In the genomic region with DNA sequence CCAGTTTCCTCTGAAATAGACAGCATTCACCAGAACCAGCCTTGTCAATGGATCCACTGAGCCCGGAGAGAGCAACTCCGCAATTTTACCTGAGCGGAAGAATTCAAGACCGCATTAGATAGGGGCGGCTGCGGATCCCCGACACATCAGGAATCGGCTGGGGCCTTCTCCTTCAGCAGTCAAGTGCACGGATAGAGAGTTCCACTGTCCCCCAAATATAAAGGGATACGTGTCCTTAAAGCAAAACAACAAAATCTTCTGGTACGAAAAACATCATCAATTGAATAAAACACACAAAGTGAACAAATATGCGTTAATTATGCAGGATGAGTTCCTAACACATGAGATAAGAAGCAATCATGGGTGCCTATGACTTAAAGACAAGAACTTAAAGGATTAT, we compare ENCODE assay signal across 12 cellular contexts. TPM values are rescaled to one million over a fixed set of nuclear protein-coding genes. Genes with fewer than 3 reads are reported as not detected.
A peak's percentile ranks its signal among the peaks of the same experiment; 100 is the strongest.
DNase-seq lines count a peak whose midpoint lies in the region; ATAC-seq, FAIRE-seq and TF ChIP-seq lines count a peak whose summit lies in the region.
"Had no signal": no experiment of that assay in that cellular context is flagged by ENCODE, and none has a peak within 500 bp of the region (broad histone marks: within the 10 kb centered on the region; RNA-seq: fewer than 3 reads in every experiment).

No MANE protein-coding gene starts in this region.

- H3K27me3 ChIP-seq in HepG2 (ENCODE audit: control insufficient read depth in 1 of 2, insufficient read depth in 2 of 2, low read length in 2 of 2) (no peaks in the 10 kb centered on the region), right lobe of liver (no peaks in the 10 kb centered on the region), trophoblast cell (ENCODE audit: insufficient read depth, low read length) (no peaks in the 10 kb centered on the region)

- no TSS peak for BruUV-seq in HepG2 (replicated peaks; lab: Mats Ljungman, UMichigan)

- H2AK5ac ChIP-seq in trophoblast cell (ENCODE audit: low read length) = no peak overlapping the region

- H3K4me1 ChIP-seq in HepG2 (ENCODE audit: insufficient read depth, low read length) (peaks cover 34% of the 10 kb centered on the region), right lobe of liver (peaks cover 0 to 24% (median 4%) of the 10 kb centered on the region in 4 donors), trophoblast cell (ENCODE audit: control insufficient read depth in 1 of 2, insufficient read depth in 2 of 2, low read length in 2 of 2) (peaks cover 0 to 2% of the 10 kb centered on the region in 2 experiments)

- H3K9me3 Mint-ChIP-seq in endothelial cell (ENCODE audit: unreplicated experiment) = no peaks in the 10 kb centered on the region
- H3K9me3 Mint-ChIP-seq: naive thymus-derived CD8-positive, alpha-beta T cell had no signal

- no peak overlapping the region for H3K18ac ChIP-seq in trophoblast cell (ENCODE audit: low read length)

- no peaks in the 10 kb centered on the region for H3K9me3 ChIP-seq in HepG2 (ENCODE audit: low read length)
- H3K9me3 ChIP-seq in right lobe of liver = no peaks in the 10 kb centered on the region
- peaks cover 2% of the 10 kb centered on the region for H3K9me3 ChIP-seq in trophoblast cell (ENCODE audit: insufficient read depth, low read depth, low read length)

- no peak for TF ChIP-seq CTCF in HepG2 (CRISPR knock-in tag; IDR thresholded peaks at IDR 0.05)
- TF ChIP-seq CTCF in right lobe of liver (IDR thresholded peaks at IDR 0.05) = no peak
- no peak for TF ChIP-seq CTCF in endothelial cell (IDR thresholded peaks at IDR 0.05; ENCODE audit: unreplicated experiment)

- no peak for TF ChIP-seq EP300 in HepG2 (IDR thresholded peaks at IDR 0.05; ENCODE audit: low read depth in 2 of 2, low read length in 2 of 2)
- no peak for TF ChIP-seq EP300 in HepG2 (CRISPR knock-in tag; IDR thresholded peaks at IDR 0.05; ENCODE audit: borderline replicate concordance)

- peaks cover 2% of the 10 kb centered on the region for H3K27me3 Mint-ChIP-seq in endothelial cell (ENCODE audit: unreplicated experiment)
- H3K27me3 Mint-ChIP-seq: naive thymus-derived CD8-positive, alpha-beta T cell had no signal

- no peak overlapping the region for H2BK12ac ChIP-seq in trophoblast cell (ENCODE audit: low read length)

- H3K4me3 ChIP-seq in HepG2 (replicated peaks in 1 of 3; ENCODE audit: insufficient read depth in 1 of 3, low read depth in 2 of 3, low read length in 3 of 3) (peak overlapping the region in 1 of 3 experiments; percentile 47; a peak in 2 of 6 replicates), right lobe of liver (no peak overlapping the region), trophoblast cell (ENCODE audit: low read depth, low read length) (no peak overlapping the region)
- H3K4me3 ChIP-seq: SK-N-MC had no signal

- H2BK5ac ChIP-seq in trophoblast cell (ENCODE audit: low read depth, low read length, poor library complexity) = no peak overlapping the region

- H2BK120ac ChIP-seq in trophoblast cell (ENCODE audit: insufficient read depth, low read length, poor library complexity) = no peak overlapping the region

- in situ Hi-C loops in HepG2 (cut with HindIII; ENCODE audit: extremely low pct_ligation_motif_present, low pct_unique_long_range_greater_than_20kb) = loop anchor here (5.0 kb wide), 2 partner anchors 34 to 99 kb away; no protein-coding TSS in a partner anchor

- peaks cover 17% of the 10 kb centered on the region for H3K4me1 Mint-ChIP-seq in endothelial cell (ENCODE audit: unreplicated experiment)

- H3K4me2 ChIP-seq in HepG2 (ENCODE audit: low read depth, low read length) (peak overlapping the region; percentile 62), trophoblast cell (ENCODE audit: low read length) (no peak overlapping the region)

- H3K4ac ChIP-seq in trophoblast cell (ENCODE audit: low read depth, low read length) = no peak overlapping the region

- ATAC-seq in HepG2 (no peak), right lobe of liver (no peak), GM18498 (IDR thresholded peaks at IDR 0.05; ENCODE audit: unreplicated experiment) (no peak)

- H4K8ac ChIP-seq in trophoblast cell (ENCODE audit: low read depth, low read length) = peak overlapping the region; percentile 39

- H4K12ac ChIP-seq in trophoblast cell (ENCODE audit: low read depth, low read length) = no peak overlapping the region

- intact Hi-C loops in HepG2 (cut with micrococcal nuclease; ENCODE audit: unreplicated experiment) = loop anchor here (5.0 kb wide), 1 partner anchor 104 kb away; no protein-coding TSS in a partner anchor
- intact Hi-C loops in right lobe of liver (cut with DNase I) = no loop called here

- peak overlapping the region; percentile 17 for H3K27ac Mint-ChIP-seq in endothelial cell (ENCODE audit: unreplicated experiment)

- CTCF ChIA-PET in HepG2 (lab: Yijun Ruan, JAX; ENCODE audit: low intra/inter-chr PET ratio, low total read pairs) = interaction anchor here (1.1 to 2.9 kb wide), 5 partner anchors 33 to 107 kb away, joined by 3 to 60 read pairs (median 6); no protein-coding TSS in a partner anchor

- H3K36me3 Mint-ChIP-seq in endothelial cell (ENCODE audit: low read depth, unreplicated experiment) = peaks cover 53% of the 10 kb centered on the region

- WGBS in HepG2 (ENCODE audit: low lambda C conversion rate) = 94% methylated on average over 12 of the region's 12 CpGs
- WGBS in right lobe of liver (ENCODE audit: insufficient coverage, low coverage, low lambda C conversion rate, missing lambda C conversion rate) = 84% methylated on average over 11 of the region's 12 CpGs
- no CpG with 5 or more reads among the region's 12 CpGs for WGBS in trophoblast cell (ENCODE audit: extremely low coverage, insufficient coverage, insufficient read length)

- no peak overlapping the region for H3K23ac ChIP-seq in trophoblast cell (ENCODE audit: low read length)

- H3K27ac ChIP-seq in HepG2 (ENCODE audit: extremely low read length, insufficient read depth, low read length) = no peak overlapping the region
- H3K27ac ChIP-seq in right lobe of liver = peak overlapping the region in 1 of 3 donors; percentile 56
- no peak overlapping the region for H3K27ac ChIP-seq in trophoblast cell (ENCODE audit: low read depth, low read length)
- H3K27ac ChIP-seq: SK-N-MC had no signal

- no peak overlapping the region for H3K9ac ChIP-seq in HepG2 (ENCODE audit: insufficient read depth, low read depth, low read length)
- no peak overlapping the region for H3K9ac ChIP-seq in trophoblast cell (ENCODE audit: low read length)

- DNase-seq in HepG2 (ENCODE audit: low spot score) (no peak), right lobe of liver (no peak), endothelial cell (ENCODE audit: low spot score) (no peak), trophoblast cell (no peak), NCI-H2107 treated with DMSO at 0.1 percent for 48 hours (lab: John Stamatoyannopoulos, UW; ENCODE audit: unreplicated experiment) (no peak), midbrain (lab: John Stamatoyannopoulos, UW) (no peak), RPMI8226 (no peak)
- DNase-seq: GOT3 had no signal

- H4K91ac ChIP-seq in trophoblast cell (ENCODE audit: low read depth, low read length) = no peak overlapping the region

- no peak overlapping the region for H3K14ac ChIP-seq in trophoblast cell (ENCODE audit: low read length)

- TF ChIP-seq RAD21 in HepG2 (CRISPR knock-in tag; IDR thresholded peaks at IDR 0.05) = no peak

- peak overlapping the region; percentile 45 for H2AFZ ChIP-seq in HepG2 (ENCODE audit: low read length)
- no peak overlapping the region for H2AFZ ChIP-seq in trophoblast cell (ENCODE audit: insufficient read depth, low read length, poor library complexity)

- peaks cover under 1% of the 10 kb centered on the region in 2 experiments; a peak in 1 of 5 replicates for H3K36me3 ChIP-seq in HepG2 (replicated peaks in 1 of 2; ENCODE audit: control insufficient read depth in 1 of 2, insufficient read depth in 2 of 2, low read length in 2 of 2)
- peaks cover 0 to 22% (median 4%) of the 10 kb centered on the region in 4 donors for H3K36me3 ChIP-seq in right lobe of liver
- H3K36me3 ChIP-seq in trophoblast cell (ENCODE audit: control insufficient read depth in 1 of 2, insufficient read depth in 2 of 2, low read length in 2 of 2) = peaks cover 8 to 11% of the 10 kb centered on the region in 2 experiments

- peak; percentile 4 for FAIRE-seq in HepG2 (lab: Jason Lieb, UNC)
- FAIRE-seq: G401.6 had no signal

- TF ChIP-seq POLR2A in HepG2 (IDR thresholded peaks at IDR 0.05; ENCODE audit: insufficient read depth in 1 of 2, low read depth in 2 of 2, low read length in 2 of 2) (no peak), right lobe of liver (IDR thresholded peaks at IDR 0.05) (no peak)

- H3K79me1 ChIP-seq in trophoblast cell (ENCODE audit: low read length) = no peaks in the 10 kb centered on the region

- peak overlapping the region; percentile 19 for H3K4me3 Mint-ChIP-seq in endothelial cell (ENCODE audit: unreplicated experiment)

- H3K79me2 ChIP-seq in HepG2 (ENCODE audit: insufficient read depth, low read length) (no peaks in the 10 kb centered on the region), trophoblast cell (ENCODE audit: control insufficient read depth, insufficient read depth, low read length, poor library complexity) (no peaks in the 10 kb centered on the region)

- H4K20me1 ChIP-seq in HepG2 (ENCODE audit: insufficient read depth, low read length) = no peaks in the 10 kb centered on the region

- POLR2A ChIA-PET in HepG2 (lab: Yijun Ruan, JAX) = interaction anchor here (0.7 to 1.9 kb wide), 12 partner anchors 10 to 115 kb away, joined by 3 to 57 read pairs (median 4); a partner anchor contains a TSS

RNA-seq across cellular contexts. Expression of a gene that starts 18.3 kb away (rescaled TPM):
- total RNA-seq in HepG2 (2016; rRNA removed; fragmentation: Illumina TruSeq; extraction: Trizol) (38.2 and 44.8 TPM in 2 replicates), right lobe of liver (10 to 100 TPM; 27.0 to 48.5 (median 38.7) TPM), endothelial cell (ENCODE audit: unreplicated experiment) (186 TPM)
- 16.6 and 17.4 TPM in 2 replicates for total RNA-seq in HepG2 (2016; cell fraction: cytosol; rRNA removed; fragmentation: Illumina TruSeq; extraction: Trizol; ENCODE audit: low read depth)
- 38.2 and 41.7 TPM in 2 replicates for total RNA-seq in HepG2 (2016; cell fraction: insoluble cytoplasmic fraction; rRNA removed; fragmentation: Illumina TruSeq; extraction: Trizol)
- 24.5 and 25.6 TPM in 2 replicates for total RNA-seq in HepG2 (2016; cell fraction: membrane; rRNA removed; fragmentation: Illumina TruSeq; extraction: Trizol)
- 23.7 and 24.1 TPM in 2 replicates for total RNA-seq in HepG2 (2016; cell fraction: nucleus; rRNA removed; fragmentation: Illumina TruSeq; extraction: Trizol)
- polyA plus RNA-seq in HepG2 (2011; rRNA removed) = 61.3 and 63.6 TPM in 2 replicates
- polyA plus RNA-seq in HepG2 (2011; cell fraction: cytosol; rRNA removed) = 64.8 and 79.1 TPM in 2 replicates
- polyA plus RNA-seq in HepG2 (2011; cell fraction: nucleus; rRNA removed) = 72.8 and 85.1 TPM in 2 replicates
- 43.2 and 44.3 TPM in 2 replicates for polyA plus RNA-seq in HepG2 (2012)
- 22.2 and 23.2 TPM in 2 replicates for polyA plus RNA-seq in HepG2 (2016; cell fraction: cytosol; fragmentation: Illumina TruSeq; extraction: Trizol; ENCODE audit: low read depth)
- polyA plus RNA-seq in HepG2 (2016; cell fraction: insoluble cytoplasmic fraction; fragmentation: Illumina TruSeq; extraction: Trizol; ENCODE audit: low read depth) = 57.5 and 58.5 TPM in 2 replicates
- polyA plus RNA-seq in HepG2 (2016; cell fraction: membrane; fragmentation: Illumina TruSeq; extraction: Trizol; ENCODE audit: low read depth) = 27.2 and 27.5 TPM in 2 replicates
- polyA plus RNA-seq in HepG2 (2016; cell fraction: nucleus; fragmentation: Illumina TruSeq; extraction: Trizol; ENCODE audit: insufficient read depth, low read depth) = 53.5 and 56.5 TPM in 2 replicates
- 58.5 and 190 TPM in 2 replicates for polyA minus RNA-seq in HepG2 (2011; rRNA and poly(A)+ RNA removed; ENCODE audit: low replicate concordance)
- 36.4 and 38.5 TPM in 2 replicates for polyA minus RNA-seq in HepG2 (2011; cell fraction: cytosol; rRNA and poly(A)+ RNA removed)
- polyA minus RNA-seq in HepG2 (2011; cell fraction: nucleus; rRNA and poly(A)+ RNA removed) = 45.4 and 45.6 TPM in 2 replicates
- polyA plus RNA-seq in trophoblast cell (2013) = 72.6 and 74.8 TPM in 2 replicates

RNA-seq across cellular contexts. Expression of a gene that starts 46.6 kb away (rescaled TPM):
- 56.5 and 63.0 TPM in 2 replicates for total RNA-seq in HepG2 (2016; rRNA removed; fragmentation: Illumina TruSeq; extraction: Trizol)
- total RNA-seq in HepG2 (2016; cell fraction: cytosol; rRNA removed; fragmentation: Illumina TruSeq; extraction: Trizol; ENCODE audit: low read depth) = 44.8 and 70.6 TPM in 2 replicates
- 56.8 and 60.6 TPM in 2 replicates for total RNA-seq in HepG2 (2016; cell fraction: insoluble cytoplasmic fraction; rRNA removed; fragmentation: Illumina TruSeq; extraction: Trizol)
- total RNA-seq in HepG2 (2016; cell fraction: membrane; rRNA removed; fragmentation: Illumina TruSeq; extraction: Trizol) = 53.4 and 80.8 TPM in 2 replicates
- 34.2 and 36.9 TPM in 2 replicates for total RNA-seq in HepG2 (2016; cell fraction: nucleus; rRNA removed; fragmentation: Illumina TruSeq; extraction: Trizol)
- polyA plus RNA-seq in HepG2 (2011; rRNA removed) = 27.4 and 32.2 TPM in 2 replicates
- polyA plus RNA-seq in HepG2 (2011; cell fraction: cytosol; rRNA removed) = 29.5 and 31.9 TPM in 2 replicates
- 30.7 and 34.4 TPM in 2 replicates for polyA plus RNA-seq in HepG2 (2011; cell fraction: nucleus; rRNA removed)
- polyA plus RNA-seq in HepG2 (2012) = 15.7 and 17.8 TPM in 2 replicates
- polyA plus RNA-seq in HepG2 (2016; cell fraction: cytosol; fragmentation: Illumina TruSeq; extraction: Trizol; ENCODE audit: low read depth) = 48.7 and 84.9 TPM in 2 replicates
- polyA plus RNA-seq in HepG2 (2016; cell fraction: insoluble cytoplasmic fraction; fragmentation: Illumina TruSeq; extraction: Trizol; ENCODE audit: low read depth) = 61.8 and 64.6 TPM in 2 replicates
- 49.3 and 82.9 TPM in 2 replicates for polyA plus RNA-seq in HepG2 (2016; cell fraction: membrane; fragmentation: Illumina TruSeq; extraction: Trizol; ENCODE audit: low read depth)
- 65.1 and 69.0 TPM in 2 replicates for polyA plus RNA-seq in HepG2 (2016; cell fraction: nucleus; fragmentation: Illumina TruSeq; extraction: Trizol; ENCODE audit: insufficient read depth, low read depth)
- 15.8 and 89.9 TPM in 2 replicates for polyA minus RNA-seq in HepG2 (2011; rRNA and poly(A)+ RNA removed; ENCODE audit: low replicate concordance)
- 9.1 and 15.4 TPM in 2 replicates for polyA minus RNA-seq in HepG2 (2011; cell fraction: cytosol; rRNA and poly(A)+ RNA removed)
- 17.7 and 19.6 TPM in 2 replicates for polyA minus RNA-seq in HepG2 (2011; cell fraction: nucleus; rRNA and poly(A)+ RNA removed)
- 10 to 100 TPM; 44.5 to 74.2 (median 67.3) TPM for total RNA-seq in right lobe of liver
- 58.8 TPM for total RNA-seq in endothelial cell (ENCODE audit: unreplicated experiment)
- polyA plus RNA-seq in trophoblast cell (2013) = 21.9 and 22.8 TPM in 2 replicates

RNA-seq across cellular contexts. Expression of a gene that starts 50.0 kb away (rescaled TPM):
- 7.2 and 9.8 TPM in 2 replicates for total RNA-seq in HepG2 (2016; rRNA removed; fragmentation: Illumina TruSeq; extraction: Trizol)
- 0.61 and 0.71 TPM in 2 replicates for total RNA-seq in HepG2 (2016; cell fraction: cytosol; rRNA removed; fragmentation: Illumina TruSeq; extraction: Trizol; ENCODE audit: low read depth)
- 7.0 and 8.5 TPM in 2 replicates for total RNA-seq in HepG2 (2016; cell fraction: insoluble cytoplasmic fraction; rRNA removed; fragmentation: Illumina TruSeq; extraction: Trizol)
- total RNA-seq in HepG2 (2016; cell fraction: membrane; rRNA removed; fragmentation: Illumina TruSeq; extraction: Trizol) = 2.7 and 2.9 TPM in 2 replicates
- total RNA-seq in HepG2 (2016; cell fraction: nucleus; rRNA removed; fragmentation: Illumina TruSeq; extraction: Trizol) = 2.9 and 4.3 TPM in 2 replicates
- polyA plus RNA-seq in HepG2 (2011; rRNA removed) = 32.5 and 36.7 TPM in 2 replicates
- 23.5 and 30.7 TPM in 2 replicates for polyA plus RNA-seq in HepG2 (2011; cell fraction: cytosol; rRNA removed)
- 9.8 and 12.8 TPM in 2 replicates for polyA plus RNA-seq in HepG2 (2011; cell fraction: nucleus; rRNA removed)
- 6.6 and 9.0 TPM in 2 replicates for polyA plus RNA-seq in HepG2 (2012)
- polyA plus RNA-seq in HepG2 (2016; cell fraction: cytosol; fragmentation: Illumina TruSeq; extraction: Trizol; ENCODE audit: low read depth) = 0.33 and 0.35 TPM in 2 replicates
- 8.7 and 10.9 TPM in 2 replicates for polyA plus RNA-seq in HepG2 (2016; cell fraction: insoluble cytoplasmic fraction; fragmentation: Illumina TruSeq; extraction: Trizol; ENCODE audit: low read depth)
- polyA plus RNA-seq in HepG2 (2016; cell fraction: membrane; fragmentation: Illumina TruSeq; extraction: Trizol; ENCODE audit: low read depth) = 1.5 and 1.6 TPM in 2 replicates
- 5.0 and 5.4 TPM in 2 replicates for polyA plus RNA-seq in HepG2 (2016; cell fraction: nucleus; fragmentation: Illumina TruSeq; extraction: Trizol; ENCODE audit: insufficient read depth, low read depth)
- 0.21 and 49.0 TPM in 2 replicates for polyA minus RNA-seq in HepG2 (2011; rRNA and poly(A)+ RNA removed; ENCODE audit: low replicate concordance)
- 29.2 and 32.6 TPM in 2 replicates for polyA minus RNA-seq in HepG2 (2011; cell fraction: cytosol; rRNA and poly(A)+ RNA removed)
- polyA minus RNA-seq in HepG2 (2011; cell fraction: nucleus; rRNA and poly(A)+ RNA removed) = 13.3 and 18.3 TPM in 2 replicates
- 10 to 100 TPM in 1 of 6 experiments, 1 to 10 TPM in 5; 1.8 to 19.0 (median 4.6) TPM for total RNA-seq in right lobe of liver
- 23.0 TPM for total RNA-seq in endothelial cell (ENCODE audit: unreplicated experiment)
- polyA plus RNA-seq in trophoblast cell (2013) = 414 and 460 TPM in 2 replicates
